Comparison of ENCODE assay signal across 9 cellular contexts in genomic region chr11:113356203-113356602, GRCh38. TPM values are rescaled to one million over a fixed set of nuclear protein-coding genes. Genes with fewer than 3 reads are reported as not detected.
"Had no signal": no experiment of that assay in that cellular context is flagged by ENCODE, and none has a peak within 500 bp of the region (broad histone marks: within the 10 kb centered on the region; RNA-seq: fewer than 3 reads in every experiment).

No MANE protein-coding gene starts in this region.

- FAIRE-seq: HepG2, K562 had no signal

- H2AFZ ChIP-seq: GM23338 had no signal

- H3K4me3 Mint-ChIP-seq: GM23338 had no signal

- H3K4me2 ChIP-seq: GM23338 had no signal

- H3K27ac Mint-ChIP-seq: GM23338 had no signal

- H3K27ac ChIP-seq: HL-60 had no signal

- ATAC-seq: GM23338, HCT116, HepG2, K562 had no signal

- H3K4me3 ChIP-seq: GM23338, HAP-1, K562 had no signal

- H3K36me3 ChIP-seq: HAP-1 had no signal

- DNase-seq: H7, KG1 had no signal

- H3K4me1 ChIP-seq: HAP-1 had no signal

- H3K9me3 ChIP-seq: HAP-1 had no signal

RNA-seq across cellular contexts. Expression of gene ANKK1, which starts 31.4 kb away (rescaled TPM):
- total RNA-seq: H7, HT1080, K562 had no signal
- polyA plus RNA-seq: K562 had no signal
